ENCODE assay signal across 18 cellular contexts in genomic region chr5:80268916-80269315, GRCh38. TPM values are rescaled to one million over a fixed set of nuclear protein-coding genes. Genes with fewer than 3 reads are reported as not detected.
A peak's percentile ranks its signal among the peaks of the same experiment; 100 is the strongest.
DNase-seq lines count a peak whose midpoint lies in the region; ATAC-seq and TF ChIP-seq lines count a peak whose summit lies in the region.
"Had no signal": no experiment of that assay in that cellular context is flagged by ENCODE, and none has a peak within 500 bp of the region (broad histone marks: within the 10 kb centered on the region; RNA-seq: fewer than 3 reads in every experiment).

No MANE protein-coding gene starts in this region.

- peak overlapping the region; percentile 50 for H3K4me3 Mint-ChIP-seq in activated naive CD4-positive, alpha-beta T cell treated with anti-CD3 and anti-CD28 coated beads for 36 hours
- peak overlapping the region; percentile 52 for H3K4me3 Mint-ChIP-seq in T-helper 17 cell
- no peak overlapping the region for H3K4me3 Mint-ChIP-seq in endothelial cell (ENCODE audit: unreplicated experiment)
- H3K4me3 Mint-ChIP-seq: activated B cell treated with CpG ODN at 0.5 μM for 24 hours had no signal

- peak overlapping the region; percentile 68 for H3K27ac Mint-ChIP-seq in activated naive CD4-positive, alpha-beta T cell treated with anti-CD3 and anti-CD28 coated beads for 36 hours
- H3K27ac Mint-ChIP-seq in T-helper 17 cell (peak overlapping the region; percentile 92), endothelial cell (ENCODE audit: unreplicated experiment) (peak overlapping the region; percentile 92)
- H3K27ac Mint-ChIP-seq: activated B cell treated with CpG ODN at 0.5 μM for 24 hours had no signal

- H3K36me3 Mint-ChIP-seq in activated naive CD4-positive, alpha-beta T cell treated with anti-CD3 and anti-CD28 coated beads for 36 hours (ENCODE audit: low read depth) = no peaks in the 10 kb centered on the region
- H3K36me3 Mint-ChIP-seq in T-helper 17 cell (ENCODE audit: low read depth) (no peaks in the 10 kb centered on the region), endothelial cell (ENCODE audit: low read depth, unreplicated experiment) (no peaks in the 10 kb centered on the region)

- CTCF ChIA-PET in activated naive CD4-positive, alpha-beta T cell treated with anti-CD3 and anti-CD28 coated beads for 36 hours (lab: Charles Lee) = interaction anchor here (0.6 to 1.8 kb wide), 7 partner anchors 12 to 177 kb away, joined by 3 to 6 read pairs (median 3); no protein-coding TSS in a partner anchor

- H3K27me3 Mint-ChIP-seq in activated naive CD4-positive, alpha-beta T cell treated with anti-CD3 and anti-CD28 coated beads for 36 hours (ENCODE audit: low read depth) = no peaks in the 10 kb centered on the region
- no peaks in the 10 kb centered on the region for H3K27me3 Mint-ChIP-seq in T-helper 17 cell
- no peaks in the 10 kb centered on the region for H3K27me3 Mint-ChIP-seq in endothelial cell (ENCODE audit: unreplicated experiment)
- H3K27me3 Mint-ChIP-seq: activated B cell treated with CpG ODN at 0.5 μM for 24 hours had no signal

- ATAC-seq in T-helper 17 cell (no peak), HG03097 (IDR thresholded peaks at IDR 0.05; ENCODE audit: low FRiP score, unreplicated experiment) (no peak), GM18867 (IDR thresholded peaks at IDR 0.05; ENCODE audit: unreplicated experiment) (no peak)

- H3K27me3 ChIP-seq in thyroid gland = no peaks in the 10 kb centered on the region

- WGBS in thyroid gland, 2 donors = 50 to 53% methylated on average over 5 of the region's 5 CpGs

- no peak for DNase-seq in activated naive CD4-positive, alpha-beta T cell treated with anti-CD3 and anti-CD28 coated beads for 36 hours
- no peak for DNase-seq in activated naive CD4-positive, alpha-beta T cell (lab: John Stamatoyannopoulos, UW)
- DNase-seq in T-helper 17 cell (no peak), endothelial cell (ENCODE audit: low spot score) (no peak), thyroid gland (no peak), ecto neural progenitor cell (ENCODE audit: low spot score) (no peak)
- DNase-seq: activated B cell treated with CpG ODN at 0.5 μM for 24 hours; activated effector memory CD4-positive, alpha-beta T cell treated with anti-CD3 and anti-CD28 coated beads, Interleukin-2, amount 50 U/mL, for 16 hours; DMS79 treated with DMSO at 0.1 percent for 48 hours; NCI-H2081 treated with DMSO at 0.1 percent for 48 hours; NK-92 treated with Interleukin-12 subunit alpha and Interleukin-12 subunit beta, amount 100 ng/mL, for 24 hours; SK-N-SH; trophoblast cell had no signal

- no peak for TF ChIP-seq POLR2A in thyroid gland (IDR thresholded peaks at IDR 0.05)

- H3K9me3 Mint-ChIP-seq in activated naive CD4-positive, alpha-beta T cell treated with anti-CD3 and anti-CD28 coated beads for 36 hours = no peaks in the 10 kb centered on the region
- H3K9me3 Mint-ChIP-seq in endothelial cell (ENCODE audit: unreplicated experiment) = no peaks in the 10 kb centered on the region
- H3K9me3 Mint-ChIP-seq: activated B cell treated with CpG ODN at 0.5 μM for 24 hours had no signal

- peak overlapping the region; percentile 12 to 55 (median 44) for H3K27ac ChIP-seq in thyroid gland

- no peaks in the 10 kb centered on the region for H3K36me3 ChIP-seq in thyroid gland

- H3K4me3 ChIP-seq in thyroid gland (replicated peaks in 1 of 3) = no peak overlapping the region

- H3K4me1 ChIP-seq in thyroid gland = peaks cover 4% of the 10 kb centered on the region in 2 donors

- H3K9me3 ChIP-seq in T-helper 17 cell (ENCODE audit: control insufficient read depth, low read length, poor library complexity, severe bottlenecking) (no peaks in the 10 kb centered on the region), thyroid gland (no peaks in the 10 kb centered on the region)
- H3K9me3 ChIP-seq: SK-N-SH had no signal

- intact Hi-C loops in activated naive CD4-positive, alpha-beta T cell treated with anti-CD3 and anti-CD28 coated beads for 36 hours (cut with micrococcal nuclease) = loop anchor here (1.0 kb wide), 1 partner anchor 13 kb away; the partner anchor contains the start of gene SERINC5
- intact Hi-C loops in thyroid gland (cut with DNase I) = no loop called here

- H3K4me1 Mint-ChIP-seq in activated naive CD4-positive, alpha-beta T cell treated with anti-CD3 and anti-CD28 coated beads for 36 hours (ENCODE audit: low read depth) = peaks cover 46% of the 10 kb centered on the region
- H3K4me1 Mint-ChIP-seq in T-helper 17 cell = peaks cover 20% of the 10 kb centered on the region
- H3K4me1 Mint-ChIP-seq in endothelial cell (ENCODE audit: unreplicated experiment) = peaks cover 9% of the 10 kb centered on the region

- TF ChIP-seq CTCF in endothelial cell (IDR thresholded peaks at IDR 0.05; ENCODE audit: unreplicated experiment) (no peak), thyroid gland (IDR thresholded peaks at IDR 0.05) (no peak)

RNA-seq across cellular contexts. Expression of gene SERINC5, which starts 13.1 kb away (rescaled TPM):
- 10 to 100 TPM; 34.8 to 36.4 TPM for total RNA-seq in activated naive CD4-positive, alpha-beta T cell treated with anti-CD3 and anti-CD28 coated beads for 36 hours
- total RNA-seq in T-helper 17 cell = 100 to 1,000 TPM; 118 to 119 TPM
- 122 TPM for total RNA-seq in endothelial cell (ENCODE audit: unreplicated experiment)
- 10 to 100 TPM; 22.6 to 26.9 (median 24.8) TPM for total RNA-seq in thyroid gland

RNA-seq across cellular contexts. Expression of gene SPZ1, which starts 50.9 kb away (rescaled TPM):
- total RNA-seq in activated naive CD4-positive, alpha-beta T cell treated with anti-CD3 and anti-CD28 coated beads for 36 hours = not detected
- total RNA-seq in T-helper 17 cell (not detected), endothelial cell (ENCODE audit: unreplicated experiment) (not detected), thyroid gland (not detected)
- total RNA-seq: activated B cell treated with CpG ODN at 0.5 μM for 24 hours, fibroblast of lung, lower leg skin, omental fat pad had no signal
